In genomic region chr12:108765289-108765764, GRCh38 we compare ENCODE assay signal across 1 cellular context.
TF ChIP-seq lines count a peak whose summit lies in the region.

No MANE protein-coding gene starts in this region.

TF ChIP-seq in HepG2, 621 proteins besides CTCF, POLR2A, EP300 and RAD21:
- TF ChIP-seq, protein P1, sequence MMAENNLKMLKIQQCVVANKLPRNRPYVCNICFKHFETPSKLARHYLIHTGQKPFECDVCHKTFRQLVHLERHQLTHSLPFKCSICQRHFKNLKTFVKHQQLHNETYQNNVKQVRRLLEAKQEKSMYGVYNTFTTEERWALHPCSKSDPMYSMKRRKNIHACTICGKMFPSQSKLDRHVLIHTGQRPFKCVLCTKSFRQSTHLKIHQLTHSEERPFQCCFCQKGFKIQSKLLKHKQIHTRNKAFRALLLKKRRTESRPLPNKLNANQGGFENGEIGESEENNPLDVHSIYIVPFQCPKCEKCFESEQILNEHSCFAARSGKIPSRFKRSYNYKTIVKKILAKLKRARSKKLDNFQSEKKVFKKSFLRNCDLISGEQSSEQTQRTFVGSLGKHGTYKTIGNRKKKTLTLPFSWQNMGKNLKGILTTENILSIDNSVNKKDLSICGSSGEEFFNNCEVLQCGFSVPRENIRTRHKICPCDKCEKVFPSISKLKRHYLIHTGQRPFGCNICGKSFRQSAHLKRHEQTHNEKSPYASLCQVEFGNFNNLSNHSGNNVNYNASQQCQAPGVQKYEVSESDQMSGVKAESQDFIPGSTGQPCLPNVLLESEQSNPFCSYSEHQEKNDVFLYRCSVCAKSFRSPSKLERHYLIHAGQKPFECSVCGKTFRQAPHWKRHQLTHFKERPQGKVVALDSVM (CRISPR knock-in tag; IDR thresholded peaks at IDR 0.05), result 0 out of 2 replicates have a peak, but pooled peaks have one; percentile 7
- TF ChIP-seq ZBTB21 (CRISPR knock-in tag; IDR thresholded peaks at IDR 0.05) (no peak), UBTF (CRISPR knock-in tag; IDR thresholded peaks at IDR 0.05) (0 out of 2 replicates have a peak, but pooled peaks have one; percentile 34), MXI1 (IDR thresholded peaks at IDR 0.05; ENCODE audit: borderline replicate concordance, low read depth, low read length) (no peak), ZFX (CRISPR knock-in tag; IDR thresholded peaks at IDR 0.05; ENCODE audit: low read depth) (peak; percentile 46; the same call in 1 of the 2 replicates), SALL1 (CRISPR knock-in tag; IDR thresholded peaks at IDR 0.05) (0 out of 2 replicates have a peak, but pooled peaks have one; percentile 23), ZNF788 (CRISPR knock-in tag; IDR thresholded peaks at IDR 0.05; ENCODE audit: borderline replicate concordance) (0 out of 2 replicates have a peak, but pooled peaks have one; percentile 3), SRSF1 (optimal IDR thresholded peaks at IDR 0.05; ENCODE audit: low read depth, low read length) (no peak), ZNF687 (CRISPR knock-in tag; IDR thresholded peaks at IDR 0.05) (peak; percentile 51; the same call in 1 of the 2 replicates), PRDM15 (CRISPR knock-in tag; IDR thresholded peaks at IDR 0.05) (peak; percentile 92), POGZ (CRISPR knock-in tag; IDR thresholded peaks at IDR 0.05) (no peak)
- TF ChIP-seq, protein P2, sequence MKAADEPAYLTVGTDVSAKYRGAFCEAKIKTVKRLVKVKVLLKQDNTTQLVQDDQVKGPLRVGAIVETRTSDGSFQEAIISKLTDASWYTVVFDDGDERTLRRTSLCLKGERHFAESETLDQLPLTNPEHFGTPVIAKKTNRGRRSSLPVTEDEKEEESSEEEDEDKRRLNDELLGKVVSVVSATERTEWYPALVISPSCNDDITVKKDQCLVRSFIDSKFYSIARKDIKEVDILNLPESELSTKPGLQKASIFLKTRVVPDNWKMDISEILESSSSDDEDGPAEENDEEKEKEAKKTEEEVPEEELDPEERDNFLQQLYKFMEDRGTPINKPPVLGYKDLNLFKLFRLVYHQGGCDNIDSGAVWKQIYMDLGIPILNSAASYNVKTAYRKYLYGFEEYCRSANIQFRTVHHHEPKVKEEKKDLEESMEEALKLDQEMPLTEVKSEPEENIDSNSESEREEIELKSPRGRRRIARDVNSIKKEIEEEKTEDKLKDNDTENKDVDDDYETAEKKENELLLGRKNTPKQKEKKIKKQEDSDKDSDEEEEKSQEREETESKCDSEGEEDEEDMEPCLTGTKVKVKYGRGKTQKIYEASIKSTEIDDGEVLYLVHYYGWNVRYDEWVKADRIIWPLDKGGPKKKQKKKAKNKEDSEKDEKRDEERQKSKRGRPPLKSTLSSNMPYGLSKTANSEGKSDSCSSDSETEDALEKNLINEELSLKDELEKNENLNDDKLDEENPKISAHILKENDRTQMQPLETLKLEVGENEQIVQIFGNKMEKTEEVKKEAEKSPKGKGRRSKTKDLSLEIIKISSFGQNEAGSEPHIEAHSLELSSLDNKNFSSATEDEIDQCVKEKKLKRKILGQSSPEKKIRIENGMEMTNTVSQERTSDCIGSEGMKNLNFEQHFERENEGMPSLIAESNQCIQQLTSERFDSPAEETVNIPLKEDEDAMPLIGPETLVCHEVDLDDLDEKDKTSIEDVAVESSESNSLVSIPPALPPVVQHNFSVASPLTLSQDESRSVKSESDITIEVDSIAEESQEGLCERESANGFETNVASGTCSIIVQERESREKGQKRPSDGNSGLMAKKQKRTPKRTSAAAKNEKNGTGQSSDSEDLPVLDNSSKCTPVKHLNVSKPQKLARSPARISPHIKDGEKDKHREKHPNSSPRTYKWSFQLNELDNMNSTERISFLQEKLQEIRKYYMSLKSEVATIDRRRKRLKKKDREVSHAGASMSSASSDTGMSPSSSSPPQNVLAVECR (CRISPR knock-in tag; IDR thresholded peaks at IDR 0.05; ENCODE audit: borderline replicate concordance), result peak; percentile 17; the same call in 1 of the 2 replicates
